In the genomic region with DNA sequence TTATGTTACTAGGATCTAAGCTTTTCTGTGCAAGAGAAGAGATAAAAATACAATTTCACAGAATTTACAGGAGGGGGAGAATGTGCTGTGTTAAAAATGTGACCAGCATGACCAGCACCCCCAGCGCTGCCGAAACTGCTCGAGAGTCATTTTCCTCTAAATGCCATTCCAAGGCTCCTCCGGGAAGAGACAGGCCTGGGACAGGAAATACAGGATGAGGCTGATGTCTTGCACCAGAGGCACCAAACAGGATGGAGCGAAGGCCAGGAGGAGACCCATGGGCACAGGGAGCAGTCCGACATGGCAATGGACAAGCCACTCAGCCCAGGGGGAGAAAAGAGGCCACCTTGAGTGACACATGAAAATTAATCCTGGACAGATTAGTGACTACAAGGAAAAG, we compare ENCODE assay signal across 17 cellular contexts. TPM values are rescaled to one million over a fixed set of nuclear protein-coding genes. Genes with fewer than 3 reads are reported as not detected.
A peak's percentile ranks its signal among the peaks of the same experiment; 100 is the strongest.
DNase-seq lines count a peak whose midpoint lies in the region; TF ChIP-seq lines count a peak whose summit lies in the region.
"Had no signal": no experiment of that assay in that cellular context is flagged by ENCODE, and none has a peak within 500 bp of the region (broad histone marks: within the 10 kb centered on the region; RNA-seq: fewer than 3 reads in every experiment).

No MANE protein-coding gene starts in this region.

- no peak overlapping the region for H2BK12ac ChIP-seq in neuronal stem cell (ENCODE audit: low read length)

- no peak overlapping the region for H2AK5ac ChIP-seq in neuronal stem cell (ENCODE audit: low read depth, low read length)

- no peak for TF ChIP-seq CTCF in RWPE1 (conservative IDR thresholded peaks at IDR 0.05; ENCODE audit: low read depth)
- no peak for TF ChIP-seq CTCF in GM13976 (IDR thresholded peaks at IDR 0.05; ENCODE audit: borderline replicate concordance, control extremely low read depth, extremely low read depth, insufficient read depth, missing control alignments)

- no peak overlapping the region for H3K4me2 ChIP-seq in neuronal stem cell (ENCODE audit: insufficient read depth, low read length, poor library complexity, severe bottlenecking)
- H3K4me2 ChIP-seq: KMS-11, SK-N-SH had no signal

- H2BK15ac ChIP-seq in neuronal stem cell (ENCODE audit: low read length): no peak overlapping the region

- no peak overlapping the region for H2AFZ ChIP-seq in neuronal stem cell (ENCODE audit: low read length)

- no peak overlapping the region for H4K91ac ChIP-seq in neuronal stem cell (ENCODE audit: low read depth, low read length, poor library complexity)

- H4K8ac ChIP-seq in neuronal stem cell (ENCODE audit: low read depth, low read length): no peak overlapping the region

- no peak overlapping the region for H3K4ac ChIP-seq in neuronal stem cell (ENCODE audit: low read length)

- WGBS in neuronal stem cell (ENCODE audit: extremely low coverage in 2 of 2, insufficient read length in 2 of 2, insufficient replicate concordance in 1 of 2), 2 donors: no CpG with 5 or more reads among the region's 6 CpGs

- no peak overlapping the region for H3K4me3 ChIP-seq in neuronal stem cell (ENCODE audit: low read length in 2 of 2)

- peak overlapping the region; percentile 13; the same call in 1 of the 2 replicates for H3K27ac ChIP-seq in RWPE1
- no peak overlapping the region for H3K27ac ChIP-seq in neuronal stem cell (replicated peaks; ENCODE audit: low read length)
- H3K27ac ChIP-seq: KMS-11 had no signal

- H2BK5ac ChIP-seq in neuronal stem cell (ENCODE audit: low read length): no peak overlapping the region

- H3K23ac ChIP-seq in neuronal stem cell (ENCODE audit: low read depth, low read length, poor library complexity): no peak overlapping the region

- no peaks in the 10 kb centered on the region for H3K27me3 ChIP-seq in neuronal stem cell (ENCODE audit: control insufficient read depth in 3 of 3, insufficient read depth in 3 of 3, low read depth in 1 of 3, low read length in 3 of 3)

- H3K14ac ChIP-seq in neuronal stem cell (ENCODE audit: low read length): no peak overlapping the region

- H3K79me1 ChIP-seq in neuronal stem cell (ENCODE audit: low read depth, low read length): peaks cover 34% of the 10 kb centered on the region

- no peak overlapping the region for H3K9ac ChIP-seq in neuronal stem cell (ENCODE audit: low read depth, low read length, poor library complexity)
- H3K9ac ChIP-seq: KMS-11, SK-N-SH had no signal

- CTCF ChIA-PET in RWPE1 (lab: Yijun Ruan, JAX): interaction anchor here (0.6 kb wide), 1 partner anchor 41 kb away, joined by 9 read pairs; no protein-coding TSS in a partner anchor

- peak overlapping the region; percentile 3 for H3K18ac ChIP-seq in neuronal stem cell (ENCODE audit: low read length)

- DNase-seq in ELF-1 (ENCODE audit: low read depth, low spot score) (peak; percentile 18), RWPE1 (ENCODE audit: low spot score) (no peak), islet precursor cell (peak; percentile 70), neuronal stem cell (ENCODE audit: low spot score) (no peak), GM13976 (ENCODE audit: low spot score) (no peak), NCI-H2171 treated with DMSO at 0.1 percent for 48 hours (lab: John Stamatoyannopoulos, UW) (no peak)
- DNase-seq in activated CD4-positive, CD25-positive, alpha-beta regulatory T cell (lab: John Stamatoyannopoulos, UW): no peak
- DNase-seq in stimulated activated CD4-positive, alpha-beta T cell treated with anti-CD3 and anti-CD28 coated beads, Interleukin-15, amount 100 ng/mL, for 24 hours: no peak
- DNase-seq: MM.1S, NCI-H1105, NCI-H1694 treated with DMSO at 0.1 percent for 48 hours, NCI-H2107, NCI-H226, NCI-H524 treated with DMSO at 0.1 percent for 48 hours, Right ventricle myocardium superior, SK-N-SH had no signal

- peaks cover 0 to 4% of the 10 kb centered on the region in 2 donors for H3K4me1 ChIP-seq in neuronal stem cell (ENCODE audit: control insufficient read depth in 2 of 2, insufficient read depth in 1 of 2, low read depth in 1 of 2, low read length in 2 of 2)

- H2BK120ac ChIP-seq in neuronal stem cell (ENCODE audit: low read depth, low read length): no peak overlapping the region

- no peaks in the 10 kb centered on the region for H3K9me3 ChIP-seq in neuronal stem cell (replicated peaks in 1 of 2; ENCODE audit: control insufficient read depth in 2 of 2, insufficient read depth in 1 of 2, low read depth in 1 of 2, low read length in 2 of 2)
- H3K9me3 ChIP-seq: SK-N-SH had no signal

- in situ Hi-C loops in GM13976 (cut with MboI; ENCODE audit: low sequenced_read_pairs, unreplicated experiment): no loop called here

- peaks cover 1 to 6% of the 10 kb centered on the region in 2 donors for H3K36me3 ChIP-seq in neuronal stem cell (replicated peaks in 1 of 2; ENCODE audit: control insufficient read depth in 2 of 2, insufficient read depth in 2 of 2, low read length in 2 of 2)

- POLR2A ChIA-PET in RWPE1 (lab: Yijun Ruan, JAX; ENCODE audit: low non-redundant PET): no interaction called here

RNA-seq across cellular contexts. Expression of a gene that starts 21.0 kb away (rescaled TPM):
- 13.5 TPM for polyA plus RNA-seq in neuronal stem cell (2013, experiment 1 of 2)
- polyA plus RNA-seq in neuronal stem cell (2013, experiment 2 of 2): 15.0 TPM

Comparison
In these comparisons a context has a peak if more than half of its experiments do, and no peak if none do; other contexts are left out.
1. DNase-seq: peak in ELF-1 (single experiment) and islet precursor cell (single experiment); none in RWPE1 (single experiment), neuronal stem cell (single experiment), activated CD4-positive, CD25-positive, alpha-beta regulatory T cell (0 of 4), stimulated activated CD4-positive, alpha-beta T cell treated with anti-CD3 and anti-CD28 coated beads, Interleukin-15, amount 100 ng/mL, for 24 hours (single experiment), GM13976 (single experiment) and NCI-H2171 treated with DMSO at 0.1 percent for 48 hours (single experiment).